In the genomic region with DNA sequence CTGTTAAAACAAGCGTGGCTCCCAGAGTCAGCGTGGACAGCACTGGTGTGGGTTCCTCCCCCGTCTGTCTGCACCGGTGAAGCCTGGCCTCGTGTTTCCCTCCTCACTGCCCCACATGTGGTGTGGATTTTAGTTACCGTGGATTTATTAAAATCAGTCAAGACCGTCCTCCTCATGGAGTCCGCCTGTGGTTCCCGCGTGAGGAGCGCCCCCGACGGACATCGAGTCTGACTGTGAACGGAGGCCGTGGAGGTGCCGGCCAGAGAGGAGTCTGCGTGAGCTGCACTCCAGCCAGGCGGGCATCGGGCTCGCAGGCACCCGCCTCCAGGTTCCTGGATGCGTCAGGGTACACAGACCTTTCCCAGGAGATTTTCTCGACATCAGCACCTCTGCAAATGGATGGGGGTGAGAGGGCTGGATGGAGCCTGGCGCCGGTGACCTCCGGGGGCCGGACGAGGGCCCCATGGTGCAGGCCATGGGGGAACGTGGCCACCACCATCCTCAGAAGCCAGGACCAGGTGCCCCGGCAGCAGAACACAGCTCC, we compare ENCODE assay signal across 32 cellular contexts. TPM values are rescaled to one million over a fixed set of nuclear protein-coding genes. Genes with fewer than 3 reads are reported as not detected.
"Had no signal": no experiment of that assay in that cellular context is flagged by ENCODE, and none has a peak within 500 bp of the region (broad histone marks: within the 10 kb centered on the region; RNA-seq: fewer than 3 reads in every experiment).

No MANE protein-coding gene starts in this region.

- DNase-seq: activated CD4-positive, alpha-beta memory T cell treated with anti-CD3 and anti-CD28 coated beads, Interleukin-2, amount 10 ng/mL, durations not matched to agents 7 days and 5 days; activated CD4-positive, alpha-beta T cell treated with anti-CD3 and anti-CD28 coated beads for 1 hour; activated CD4-positive, alpha-beta T cell treated with anti-CD3 and anti-CD28 coated beads for 4 hours; activated CD4-positive, alpha-beta T cell treated with anti-CD3 and anti-CD28 coated beads, Interleukin-2, amount 10 ng/mL, durations not matched to agents 7 days and 5 days; activated CD4-positive, alpha-beta T cell treated with anti-CD3 and anti-CD28 coated beads, Interleukin-2, amount 50 U/mL, for 4 hours; activated CD8-positive, alpha-beta memory T cell treated with anti-CD3 and anti-CD28 coated beads, Interleukin-2, amount 50 U/mL, for 48 hours; activated gamma-delta T cell; activated naive CD4-positive, alpha-beta T cell; activated naive CD4-positive, alpha-beta T cell treated with anti-CD3 and anti-CD28 coated beads, Interleukin-2, amount 50 U/mL, for 16 hours; activated T-cell treated with anti-CD3 and anti-CD28 coated beads for 4 hours; activated T-cell treated with anti-CD3 and anti-CD28 coated beads, Interleukin-2, amount 50 U/mL, for 24 hours; activated T-cell treated with anti-CD3 and anti-CD28 coated beads, Interleukin-2, amount 50 U/mL, for 72 hours; amniotic stem cell; brain microvascular endothelial cell; cortex of kidney; dermis blood vessel endothelial cell; effector CD4-positive, alpha-beta T cell; effector memory CD8-positive, alpha-beta T cell; erythroblast; foreskin keratinocyte; gastrocnemius medialis; glutamatergic neuron; T-helper 2 cell had no signal

- ATAC-seq: activated T-cell treated with anti-CD3 and anti-CD28 coated beads, Interleukin-2, amount 50 U/mL, for 72 hours; effector memory CD8-positive, alpha-beta T cell; foreskin keratinocyte; gastrocnemius medialis; heart left ventricle had no signal

- H3K27ac ChIP-seq: brain microvascular endothelial cell, esophagus muscularis mucosa, foreskin keratinocyte, gastrocnemius medialis, heart left ventricle had no signal

- H3K9me3 ChIP-seq: esophagus muscularis mucosa, gastrocnemius medialis, heart left ventricle had no signal

- FAIRE-seq: astrocyte, bronchial epithelial cell, colon had no signal

- H3K4me1 ChIP-seq: esophagus muscularis mucosa, foreskin keratinocyte, gastrocnemius medialis, heart left ventricle had no signal

- H3K4me3 ChIP-seq: esophagus muscularis mucosa, gastrocnemius medialis, heart left ventricle had no signal

- H3K27me3 ChIP-seq: brain microvascular endothelial cell, foreskin keratinocyte had no signal

- H3K36me3 ChIP-seq: brain microvascular endothelial cell, esophagus muscularis mucosa, gastrocnemius medialis, heart left ventricle had no signal

RNA-seq across cellular contexts. Expression of gene UTF1, which starts 26.3 kb away (rescaled TPM):
- total RNA-seq: activated CD4-positive, alpha-beta memory T cell treated with anti-CD3 and anti-CD28 coated beads, Interleukin-2, amount 10 ng/mL, durations not matched to agents 7 days and 5 days; activated CD4-positive, alpha-beta T cell treated with anti-CD3 and anti-CD28 coated beads, Interleukin-2, amount 10 ng/mL, durations not matched to agents 7 days and 5 days; bronchial epithelial cell; cardiac septum; cerebellum; dermis blood vessel endothelial cell; esophagus muscularis mucosa; foreskin keratinocyte; gastrocnemius medialis; heart left ventricle; T-helper 1 cell treated with Interleukin-12 subunit alpha and Interleukin-12 subunit beta and Interleukin-4 antibody, amounts not matched to agents 30 ng/mL and 1 ng/mL, for 36 hours had no signal
- polyA plus RNA-seq: adipose tissue, foreskin keratinocyte, heart left ventricle had no signal

RNA-seq across cellular contexts. Expression of gene VENTX, which starts 33.9 kb away (rescaled TPM):
- total RNA-seq: activated CD4-positive, alpha-beta memory T cell treated with anti-CD3 and anti-CD28 coated beads, Interleukin-2, amount 10 ng/mL, durations not matched to agents 7 days and 5 days; activated CD4-positive, alpha-beta T cell treated with anti-CD3 and anti-CD28 coated beads, Interleukin-2, amount 10 ng/mL, durations not matched to agents 7 days and 5 days; bronchial epithelial cell; dermis blood vessel endothelial cell; foreskin keratinocyte; T-helper 1 cell treated with Interleukin-12 subunit alpha and Interleukin-12 subunit beta and Interleukin-4 antibody, amounts not matched to agents 30 ng/mL and 1 ng/mL, for 36 hours had no signal
- polyA plus RNA-seq: foreskin keratinocyte had no signal

RNA-seq across cellular contexts. Expression of gene KNDC1, which starts 43.7 kb away (rescaled TPM):
- total RNA-seq: dermis blood vessel endothelial cell had no signal
